ENCODE assay signal across 30 cellular contexts in genomic region chr11:107271425-107271824, GRCh38.
"Had no signal": no experiment of that assay in that cellular context is flagged by ENCODE, and none has a peak within 500 bp of the region (broad histone marks: within the 10 kb centered on the region; RNA-seq: fewer than 3 reads in every experiment).

No MANE protein-coding gene starts in this region.

- H3K9me3 ChIP-seq: body of pancreas, esophagus squamous epithelium, gastroesophageal sphincter had no signal

- H3K4me1 ChIP-seq: body of pancreas, esophagus squamous epithelium, gastroesophageal sphincter had no signal

- DNase-seq: activated B cell treated with CpG ODN at 0.5 μM for 24 hours; activated CD4-positive, alpha-beta T cell treated with anti-CD3 and anti-CD28 coated beads for 48 hours; activated CD4-positive, alpha-beta T cell treated with anti-CD3 and anti-CD28 coated beads, Interleukin-2, amount 50 U/mL, for 1 hour; activated CD4-positive, alpha-beta T cell treated with anti-CD3 and anti-CD28 coated beads, Interleukin-2, amount 50 U/mL, for 48 hours; activated CD8-positive, alpha-beta memory T cell treated with anti-CD3 and anti-CD28 coated beads for 24 hours; activated CD8-positive, alpha-beta T cell treated with anti-CD3 and anti-CD28 coated beads for 36 hours; activated effector memory CD4-positive, alpha-beta T cell treated with Interleukin-2 at 50 U/mL for 16 hours; activated gamma-delta T cell treated with Interleukin-2 at 50 U/mL for 16 hours; activated naive CD4-positive, alpha-beta T cell treated with anti-CD3 and anti-CD28 coated beads, Interleukin-2, amount 50 U/mL, for 16 hours; activated naive CD4-positive, alpha-beta T cell treated with Interleukin-2 at 50 U/mL for 16 hours; activated T-cell treated with anti-CD3 and anti-CD28 coated beads, Interleukin-2, amount 50 U/mL, for 4 hours; amygdala; aorta; body of pancreas; caudate nucleus; cortex of kidney; dermis blood vessel endothelial cell; effector CD4-positive, alpha-beta T cell; effector memory CD8-positive, alpha-beta T cell; esophagus squamous epithelium; foreskin melanocyte; T-helper 1 cell; T-helper 17 cell; T1000 had no signal

- H3K4me3 ChIP-seq: body of pancreas, esophagus squamous epithelium, gastroesophageal sphincter had no signal

- FAIRE-seq: colon had no signal

- H3K36me3 ChIP-seq: esophagus squamous epithelium, gastroesophageal sphincter, WERI-Rb-1 had no signal

- H3K27ac ChIP-seq: body of pancreas, epithelial cell of prostate, esophagus squamous epithelium, gastroesophageal sphincter, WERI-Rb-1 had no signal

- H3K27me3 ChIP-seq: body of pancreas, esophagus squamous epithelium, gastroesophageal sphincter had no signal

- ATAC-seq: activated CD4-positive, CD25-positive, alpha-beta regulatory T cell treated with anti-CD3 and anti-CD28 coated beads, Interleukin-2, amount 50 U/mL, for 24 hours; activated CD8-positive, alpha-beta T cell treated with anti-CD3 and anti-CD28 coated beads for 36 hours; activated T-cell treated with anti-CD3 and anti-CD28 coated beads, Interleukin-2, amount 50 U/mL, for 4 hours; activated T-helper 17 cell treated with anti-CD3 and anti-CD28 coated beads, Interleukin-2, amount 50 U/mL, for 72 hours; body of pancreas; effector memory CD8-positive, alpha-beta T cell; gastroesophageal sphincter; T-helper 17 cell had no signal
